29 cellular contexts compared by ENCODE assay signal in genomic region chr19:6495947-6496346, GRCh38. TPM values are rescaled to one million over a fixed set of nuclear protein-coding genes. Genes with fewer than 3 reads are reported as not detected.
"Had no signal": no experiment of that assay in that cellular context is flagged by ENCODE, and none has a peak within 500 bp of the region (broad histone marks: within the 10 kb centered on the region; RNA-seq: fewer than 3 reads in every experiment).

No MANE protein-coding gene starts in this region.

- H3K36me3 Mint-ChIP-seq: type B pancreatic cell had no signal

- H3K9me3 Mint-ChIP-seq: immature natural killer cell; stimulated activated memory B cell treated with anti-CD40 and anti-IgM and Interleukin-4, amounts not matched to agents 10 μg/mL and 1 μg/mL and 100 μg/mL, for 72 hours had no signal

- H3K27me3 Mint-ChIP-seq: progenitor cell of endocrine pancreas; stimulated activated memory B cell treated with anti-CD40 and anti-IgM and Interleukin-4, amounts not matched to agents 10 μg/mL and 1 μg/mL and 100 μg/mL, for 72 hours had no signal

- DNase-seq: hippocampal formation; immature natural killer cell; kidney; left colon; left lung; lower lobe of right lung; mammary epithelial cell; mesenchymal stem cell; naive thymus-derived CD8-positive, alpha-beta T cell; occipital lobe; ovary; right lobe of liver; stimulated activated CD4-positive, alpha-beta T cell treated with anti-CD3 and anti-CD28 coated beads, Interleukin-1b, Interleukin-23, amount 100 ng/mL, for 48 hours; stimulated activated CD4-positive, alpha-beta T cell treated with anti-CD3 and anti-CD28 coated beads, Interleukin-2, amount 100 ng/mL, for 48 hours; stimulated activated CD4-positive, alpha-beta T cell treated with anti-CD3 and anti-CD28 coated beads, Interleukin-4, amount 100 ng/mL, for 4 hours; stimulated activated CD8-positive, alpha-beta memory T cell treated with anti-CD3 and anti-CD28 coated beads, Interleukin-4, amount 100 ng/mL, for 48 hours; stimulated activated naive CD4-positive, alpha-beta T cell treated with Interleukin-2 at 50 U/mL for 16 hours; stimulated activated naive CD8-positive, alpha-beta T cell treated with anti-CD3 and anti-CD28 coated beads, Interleukin-15, amount 100 ng/mL, for 72 hours; substantia nigra; uterus had no signal

- H3K27ac Mint-ChIP-seq: immature natural killer cell; naive thymus-derived CD8-positive, alpha-beta T cell; nephron; progenitor cell of endocrine pancreas; stimulated activated memory B cell treated with anti-CD40 and anti-IgM and Interleukin-4, amounts not matched to agents 10 μg/mL and 1 μg/mL and 100 μg/mL, for 72 hours; type B pancreatic cell had no signal

- ATAC-seq: left colon; left lung; naive thymus-derived CD8-positive, alpha-beta T cell; right lobe of liver; stimulated activated memory B cell treated with anti-CD40 and anti-IgM and Interleukin-4, amounts not matched to agents 10 μg/mL and 1 μg/mL and 100 μg/mL, for 72 hours; stimulated activated naive CD8-positive, alpha-beta T cell treated with anti-CD3 and anti-CD28 coated beads, Interleukin-15, amount 100 ng/mL, for 72 hours had no signal

- H3K4me3 Mint-ChIP-seq: immature natural killer cell; naive thymus-derived CD8-positive, alpha-beta T cell; nephron; neural crest cell; stimulated activated memory B cell treated with anti-CD40 and anti-IgM and Interleukin-4, amounts not matched to agents 10 μg/mL and 1 μg/mL and 100 μg/mL, for 72 hours; stimulated activated naive CD8-positive, alpha-beta T cell treated with anti-CD3 and anti-CD28 coated beads, Interleukin-15, amount 100 ng/mL, for 72 hours; type B pancreatic cell had no signal

- H3K4me1 Mint-ChIP-seq: immature natural killer cell, nephron, neural crest cell had no signal

RNA-seq across cellular contexts. Expression of gene TUBB4A, which starts 6.2 kb away (rescaled TPM):
- total RNA-seq: mammary epithelial cell, skeletal muscle tissue, smooth muscle cell had no signal

RNA-seq across cellular contexts. Expression of gene DENND1C, which starts 14.4 kb away (rescaled TPM):
- total RNA-seq: neural crest cell, occipital lobe, pulmonary artery endothelial cell, skeletal muscle tissue, smooth muscle cell had no signal

RNA-seq across cellular contexts. Expression of gene CRB3, which starts 31.9 kb away (rescaled TPM):
- total RNA-seq: neural crest cell, occipital lobe, skeletal muscle tissue, tibial nerve had no signal

RNA-seq across cellular contexts. Expression of gene TNFSF9, which starts 34.9 kb away (rescaled TPM):
- total RNA-seq: progenitor cell of endocrine pancreas had no signal
